ENCODE assay signal across 17 cellular contexts in the genomic region with DNA sequence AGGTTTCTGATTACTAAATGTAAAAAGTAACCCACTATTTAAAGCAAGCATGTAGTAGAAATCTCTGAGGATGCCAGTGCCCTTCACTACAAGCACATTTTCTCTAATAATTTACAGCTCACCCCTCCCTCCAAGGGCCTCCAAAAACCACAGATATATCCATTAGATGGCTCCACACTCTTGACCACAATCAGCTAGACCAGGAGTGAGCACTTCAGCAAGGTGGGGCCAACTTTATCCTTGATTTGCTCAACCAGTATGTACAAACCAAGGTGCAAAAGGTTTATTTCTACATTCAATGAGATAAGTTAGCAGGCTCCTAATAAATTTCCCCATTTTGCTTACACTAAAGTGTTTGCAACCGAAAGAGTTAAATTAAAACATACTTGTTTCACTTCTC. TPM values are rescaled to one million over a fixed set of nuclear protein-coding genes. Genes with fewer than 3 reads are reported as not detected.
DNase-seq lines count a peak whose midpoint lies in the region; ATAC-seq and TF ChIP-seq lines count a peak whose summit lies in the region.
"Had no signal": no experiment of that assay in that cellular context is flagged by ENCODE, and none has a peak within 500 bp of the region (broad histone marks: within the 10 kb centered on the region; RNA-seq: fewer than 3 reads in every experiment).

No MANE protein-coding gene starts in this region.

- TF ChIP-seq POLR2A in NB4 (IDR thresholded peaks at IDR 0.05; ENCODE audit: extremely low read depth, insufficient read length) = no peak

- no peak for DNase-seq in CD4-positive, CD25-positive, alpha-beta regulatory T cell
- DNase-seq in NB4 (ENCODE audit: low read depth) (peak; percentile 11), G401 (ENCODE audit: low spot score) (no peak), type B pancreatic cell (ENCODE audit: extremely low spot score, unreplicated experiment) (no peak)
- DNase-seq in central memory CD8-positive, alpha-beta T cell (ENCODE audit: low spot score in 2 of 2) = no peak
- no peak for DNase-seq in activated naive CD4-positive, alpha-beta T cell (lab: John Stamatoyannopoulos, UW)
- DNase-seq: CD4-positive, alpha-beta memory T cell; DMS79; H7; NCI-H1105; NCI-H2081; NCI-H2171 treated with DMSO at 0.1 percent for 48 hours; NCI-H446; NCI-H69; RPMI8226 had no signal

- in situ Hi-C loops in G401 (cut with HindIII; ENCODE audit: low sequenced_read_pairs) = no loop called here

- no peaks in the 10 kb centered on the region for H3K9me3 ChIP-seq in CD4-positive, CD25-positive, alpha-beta regulatory T cell (ENCODE audit: control insufficient read depth in 2 of 2, low read length in 2 of 2)
- H3K9me3 ChIP-seq in liver (ENCODE audit: control insufficient read depth in 4 of 4, low read length in 3 of 4) = no peaks in the 10 kb centered on the region

- H3K4me3 ChIP-seq in CD4-positive, CD25-positive, alpha-beta regulatory T cell (ENCODE audit: low read depth, low read length) = no peak overlapping the region
- H3K4me3 ChIP-seq in NB4 (ENCODE audit: low read depth, low read length) = no peak overlapping the region
- no peak overlapping the region for H3K4me3 ChIP-seq in liver (ENCODE audit: low read depth in 1 of 3, low read length in 3 of 3)

- no peaks in the 10 kb centered on the region for H3K4me1 ChIP-seq in CD4-positive, CD25-positive, alpha-beta regulatory T cell (ENCODE audit: control insufficient read depth, insufficient read depth, low read length, poor library complexity, severe bottlenecking)
- peaks cover 2 to 11% (median 5%) of the 10 kb centered on the region in 4 donors for H3K4me1 ChIP-seq in liver (ENCODE audit: control insufficient read depth in 4 of 4, insufficient read depth in 4 of 4, low read length in 3 of 4)

- ATAC-seq in CD4-positive, CD25-positive, alpha-beta regulatory T cell (ENCODE audit: low read depth in 2 of 2) = no peak
- ATAC-seq in central memory CD8-positive, alpha-beta T cell (replicated peaks; ENCODE audit: extremely low read depth, poor library complexity, severe bottlenecking) = no peak
- ATAC-seq in GM18511 (IDR thresholded peaks at IDR 0.05; ENCODE audit: unreplicated experiment) = no peak

- peak; percentile 60 to 73 for TF ChIP-seq RAD21 in liver (IDR thresholded peaks at IDR 0.05)

- no peak overlapping the region for H3K9ac ChIP-seq in liver (ENCODE audit: low read depth in 1 of 2, low read length in 2 of 2)

- peaks cover 23% of the 10 kb centered on the region for H3K36me3 Mint-ChIP-seq in CD4-positive, CD25-positive, alpha-beta regulatory T cell
- peaks cover 12% of the 10 kb centered on the region for H3K36me3 Mint-ChIP-seq in central memory CD8-positive, alpha-beta T cell (ENCODE audit: insufficient read depth)
- H3K36me3 Mint-ChIP-seq in type B pancreatic cell = peaks cover 16% of the 10 kb centered on the region

- no peaks in the 10 kb centered on the region for H3K27me3 ChIP-seq in CD4-positive, CD25-positive, alpha-beta regulatory T cell (ENCODE audit: control insufficient read depth, insufficient read depth, low read length)
- no peaks in the 10 kb centered on the region for H3K27me3 ChIP-seq in liver (ENCODE audit: control insufficient read depth in 4 of 4, insufficient read depth in 4 of 4, low read length in 3 of 4)

- TF ChIP-seq CTCF in NB4 (IDR thresholded peaks at IDR 0.05; ENCODE audit: low read depth, low read length) = no peak
- no peak for TF ChIP-seq CTCF in liver (IDR thresholded peaks at IDR 0.05; ENCODE audit: low read depth, low read length, missing input control)
- TF ChIP-seq CTCF in type B pancreatic cell (conservative IDR thresholded peaks at IDR 0.05) = no peak

- peaks cover 0 to 1% (median 0%) of the 10 kb centered on the region in 7 donors for H3K9me3 Mint-ChIP-seq in CD4-positive, CD25-positive, alpha-beta regulatory T cell
- H3K9me3 Mint-ChIP-seq in central memory CD8-positive, alpha-beta T cell = no peaks in the 10 kb centered on the region
- peaks cover 5% of the 10 kb centered on the region for H3K9me3 Mint-ChIP-seq in type B pancreatic cell
- H3K9me3 Mint-ChIP-seq: CD4-positive, alpha-beta memory T cell had no signal

- no peaks in the 10 kb centered on the region for H3K27me3 Mint-ChIP-seq in CD4-positive, CD25-positive, alpha-beta regulatory T cell
- H3K27me3 Mint-ChIP-seq in central memory CD8-positive, alpha-beta T cell = no peaks in the 10 kb centered on the region
- no peaks in the 10 kb centered on the region for H3K27me3 Mint-ChIP-seq in type B pancreatic cell
- H3K27me3 Mint-ChIP-seq: CD4-positive, alpha-beta memory T cell had no signal

- no peak overlapping the region for H3K27ac ChIP-seq in CD4-positive, CD25-positive, alpha-beta regulatory T cell (ENCODE audit: insufficient read depth, low read length, poor library complexity, severe bottlenecking)
- no peak overlapping the region for H3K27ac ChIP-seq in liver (ENCODE audit: low read depth in 1 of 2, low read length in 2 of 2)

- H3K4me3 Mint-ChIP-seq in CD4-positive, CD25-positive, alpha-beta regulatory T cell = no peak overlapping the region
- no peak overlapping the region for H3K4me3 Mint-ChIP-seq in central memory CD8-positive, alpha-beta T cell
- H3K4me3 Mint-ChIP-seq in type B pancreatic cell = no peak overlapping the region
- H3K4me3 Mint-ChIP-seq: CD4-positive, alpha-beta memory T cell had no signal

- peaks cover 24% of the 10 kb centered on the region for H3K36me3 ChIP-seq in CD4-positive, CD25-positive, alpha-beta regulatory T cell (ENCODE audit: control insufficient read depth, insufficient read depth, low read length)
- H3K36me3 ChIP-seq in liver (ENCODE audit: control insufficient read depth in 4 of 4, insufficient read depth in 3 of 4, low read depth in 1 of 4, low read length in 3 of 4) = peaks cover 0 to 6% (median 0%) of the 10 kb centered on the region in 4 donors

- H3K4me1 Mint-ChIP-seq in CD4-positive, CD25-positive, alpha-beta regulatory T cell = peaks cover 10 to 33% (median 21%) of the 10 kb centered on the region in 4 donors
- H3K4me1 Mint-ChIP-seq in central memory CD8-positive, alpha-beta T cell = peaks cover 26% of the 10 kb centered on the region
- no peaks in the 10 kb centered on the region for H3K4me1 Mint-ChIP-seq in type B pancreatic cell (ENCODE audit: unreplicated experiment)

- H3K27ac Mint-ChIP-seq in CD4-positive, CD25-positive, alpha-beta regulatory T cell = peak overlapping the region in 2 of 3 donors; percentile 72 to 80
- peak overlapping the region; percentile 52 for H3K27ac Mint-ChIP-seq in central memory CD8-positive, alpha-beta T cell (ENCODE audit: low read depth)
- H3K27ac Mint-ChIP-seq in type B pancreatic cell = no peak overlapping the region

- WGBS in liver = 61% methylated on average over 1 of the region's 1 CpG

TF ChIP-seq in liver, 16 proteins besides CTCF, POLR2A, EP300 and RAD21:
- peak; percentile 28 for TF ChIP-seq TAF1 (conservative IDR thresholded peaks at IDR 0.05)
- TF ChIP-seq RXRA (IDR thresholded peaks at IDR 0.05) = peak in 1 of 2 donors; percentile 50
- TF ChIP-seq EGR1 (IDR thresholded peaks at IDR 0.05; ENCODE audit: low read depth in 2 of 2) = no peak
- TF ChIP-seq, protein P1, sequence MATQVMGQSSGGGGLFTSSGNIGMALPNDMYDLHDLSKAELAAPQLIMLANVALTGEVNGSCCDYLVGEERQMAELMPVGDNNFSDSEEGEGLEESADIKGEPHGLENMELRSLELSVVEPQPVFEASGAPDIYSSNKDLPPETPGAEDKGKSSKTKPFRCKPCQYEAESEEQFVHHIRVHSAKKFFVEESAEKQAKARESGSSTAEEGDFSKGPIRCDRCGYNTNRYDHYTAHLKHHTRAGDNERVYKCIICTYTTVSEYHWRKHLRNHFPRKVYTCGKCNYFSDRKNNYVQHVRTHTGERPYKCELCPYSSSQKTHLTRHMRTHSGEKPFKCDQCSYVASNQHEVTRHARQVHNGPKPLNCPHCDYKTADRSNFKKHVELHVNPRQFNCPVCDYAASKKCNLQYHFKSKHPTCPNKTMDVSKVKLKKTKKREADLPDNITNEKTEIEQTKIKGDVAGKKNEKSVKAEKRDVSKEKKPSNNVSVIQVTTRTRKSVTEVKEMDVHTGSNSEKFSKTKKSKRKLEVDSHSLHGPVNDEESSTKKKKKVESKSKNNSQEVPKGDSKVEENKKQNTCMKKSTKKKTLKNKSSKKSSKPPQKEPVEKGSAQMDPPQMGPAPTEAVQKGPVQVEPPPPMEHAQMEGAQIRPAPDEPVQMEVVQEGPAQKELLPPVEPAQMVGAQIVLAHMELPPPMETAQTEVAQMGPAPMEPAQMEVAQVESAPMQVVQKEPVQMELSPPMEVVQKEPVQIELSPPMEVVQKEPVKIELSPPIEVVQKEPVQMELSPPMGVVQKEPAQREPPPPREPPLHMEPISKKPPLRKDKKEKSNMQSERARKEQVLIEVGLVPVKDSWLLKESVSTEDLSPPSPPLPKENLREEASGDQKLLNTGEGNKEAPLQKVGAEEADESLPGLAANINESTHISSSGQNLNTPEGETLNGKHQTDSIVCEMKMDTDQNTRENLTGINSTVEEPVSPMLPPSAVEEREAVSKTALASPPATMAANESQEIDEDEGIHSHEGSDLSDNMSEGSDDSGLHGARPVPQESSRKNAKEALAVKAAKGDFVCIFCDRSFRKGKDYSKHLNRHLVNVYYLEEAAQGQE (IDR thresholded peaks at IDR 0.05) = peak; percentile 30
- TF ChIP-seq HNF4A (conservative IDR thresholded peaks at IDR 0.05) = peak; percentile 48 to 62
- TF ChIP-seq YY1 (IDR thresholded peaks at IDR 0.05) = peak; percentile 22
- TF ChIP-seq FOXA1 (IDR thresholded peaks at IDR 0.05) = no peak
- peak; percentile 41 for TF ChIP-seq FOXA2 (IDR thresholded peaks at IDR 0.05)
- TF ChIP-seq, protein P2, sequence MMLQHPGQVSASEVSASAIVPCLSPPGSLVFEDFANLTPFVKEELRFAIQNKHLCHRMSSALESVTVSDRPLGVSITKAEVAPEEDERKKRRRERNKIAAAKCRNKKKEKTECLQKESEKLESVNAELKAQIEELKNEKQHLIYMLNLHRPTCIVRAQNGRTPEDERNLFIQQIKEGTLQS (IDR thresholded peaks at IDR 0.05) = no peak

RNA-seq across cellular contexts. Expression of a gene that starts 35.8 kb away (rescaled TPM):
- 87.1 TPM for total RNA-seq in CD4-positive, CD25-positive, alpha-beta regulatory T cell
- 10 to 100 TPM; 27.3 to 33.9 (median 31.1) TPM for polyA plus RNA-seq in CD4-positive, CD25-positive, alpha-beta regulatory T cell
- total RNA-seq in liver (10 to 100 TPM; 37.6 to 45.2 TPM), type B pancreatic cell (ENCODE audit: low replicate concordance) (42.8 and 53.0 TPM in 2 replicates)
- polyA plus RNA-seq in liver = 10 to 100 TPM; 13.3 to 24.0 TPM
- 91.8 and 119 TPM in 2 replicates for total RNA-seq in G401 (2014; rRNA removed; shearing (Covaris generic))
